10 cellular contexts compared by ENCODE assay signal in the genomic region with DNA sequence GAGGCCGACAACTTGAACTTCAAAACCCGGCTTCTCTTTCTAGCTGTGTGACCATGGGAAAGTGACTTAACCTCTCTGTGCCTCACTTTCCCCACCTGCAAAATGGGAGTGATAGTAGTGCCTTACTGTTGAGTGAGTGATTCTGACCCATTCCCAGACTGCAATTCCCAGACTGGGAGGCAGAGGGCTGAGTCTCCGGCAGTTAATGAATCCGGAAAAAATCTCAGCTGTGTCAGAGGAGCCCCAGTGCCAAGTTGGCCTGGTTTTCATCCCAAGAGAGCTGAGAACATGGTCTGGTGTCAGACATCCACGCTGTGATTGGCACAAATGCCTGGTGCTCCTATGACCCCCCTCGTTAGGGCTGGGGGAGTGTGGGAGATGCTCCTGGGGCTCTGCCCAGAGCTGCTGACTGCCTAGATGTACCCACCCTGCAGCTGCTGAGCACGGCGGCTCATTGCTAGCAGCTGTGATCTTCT. TPM values are rescaled to one million over a fixed set of nuclear protein-coding genes. Genes with fewer than 3 reads are reported as not detected.
DNase-seq lines count a peak whose midpoint lies in the region; ATAC-seq and TF ChIP-seq lines count a peak whose summit lies in the region.
"Had no signal": no experiment of that assay in that cellular context is flagged by ENCODE, and none has a peak within 500 bp of the region (broad histone marks: within the 10 kb centered on the region; RNA-seq: fewer than 3 reads in every experiment).

No MANE protein-coding gene starts in this region.

- DNase-seq in ELF-1 (ENCODE audit: low read depth, low spot score) (peak; percentile 35), WERI-Rb-1 (no peak), osteocyte (ENCODE audit: extremely low spot score, unreplicated experiment) (no peak)
- DNase-seq in activated T-cell treated with anti-CD3 and anti-CD28 coated beads, Interleukin-2, amount 50 U/mL, for 24 hours, result no peak
- no peak for DNase-seq in activated CD4-positive, alpha-beta T cell treated with anti-CD3 and anti-CD28 coated beads for 36 hours
- DNase-seq: NCI-H748 treated with DMSO at 0.1 percent for 48 hours had no signal

- no peaks in the 10 kb centered on the region for H3K27me3 Mint-ChIP-seq in osteocyte (ENCODE audit: unreplicated experiment)
- H3K27me3 Mint-ChIP-seq in activated T-cell treated with anti-CD3 and anti-CD28 coated beads, Interleukin-2, amount 50 U/mL, for 24 hours, result peaks cover 5% of the 10 kb centered on the region
- H3K27me3 Mint-ChIP-seq in activated CD4-positive, alpha-beta T cell treated with anti-CD3 and anti-CD28 coated beads for 36 hours, result no peaks in the 10 kb centered on the region

- ATAC-seq in gastroesophageal sphincter, result peak; percentile 46
- no peak for ATAC-seq in GM19023 (IDR thresholded peaks at IDR 0.05; ENCODE audit: unreplicated experiment)
- no peak for ATAC-seq in activated CD4-positive, alpha-beta T cell treated with anti-CD3 and anti-CD28 coated beads for 36 hours
- no peak for ATAC-seq in GM19467 (IDR thresholded peaks at IDR 0.05; ENCODE audit: unreplicated experiment)
- ATAC-seq: mucosa of descending colon had no signal

- TF ChIP-seq CTCF in WERI-Rb-1 (IDR thresholded peaks at IDR 0.05; ENCODE audit: low read depth, low read length), result peak; percentile 24; the same call in 1 of the 2 replicates
- TF ChIP-seq CTCF in gastroesophageal sphincter (IDR thresholded peaks at IDR 0.05), result peak in 3 of 4 experiments; percentile 15 to 38 (median 31)
- TF ChIP-seq CTCF in osteocyte (IDR thresholded peaks at IDR 0.05), result peak; percentile 47

- H3K4me3 Mint-ChIP-seq in osteocyte (ENCODE audit: unreplicated experiment), result no peak overlapping the region
- no peak overlapping the region for H3K4me3 Mint-ChIP-seq in activated T-cell treated with anti-CD3 and anti-CD28 coated beads, Interleukin-2, amount 50 U/mL, for 24 hours
- no peak overlapping the region for H3K4me3 Mint-ChIP-seq in activated CD4-positive, alpha-beta T cell treated with anti-CD3 and anti-CD28 coated beads for 36 hours

- intact Hi-C loops in activated CD4-positive, alpha-beta T cell treated with anti-CD3 and anti-CD28 coated beads for 36 hours (cut with DNase I, micrococcal nuclease), result no loop called here

- H3K9me3 ChIP-seq in WERI-Rb-1 (ENCODE audit: severe bottlenecking), result no peaks in the 10 kb centered on the region
- no peaks in the 10 kb centered on the region for H3K9me3 ChIP-seq in gastroesophageal sphincter
- H3K9me3 ChIP-seq: mucosa of descending colon had no signal

- no peaks in the 10 kb centered on the region for H3K9me3 Mint-ChIP-seq in osteocyte (ENCODE audit: unreplicated experiment)
- no peaks in the 10 kb centered on the region for H3K9me3 Mint-ChIP-seq in activated T-cell treated with anti-CD3 and anti-CD28 coated beads, Interleukin-2, amount 50 U/mL, for 24 hours
- H3K9me3 Mint-ChIP-seq in activated CD4-positive, alpha-beta T cell treated with anti-CD3 and anti-CD28 coated beads for 36 hours (ENCODE audit: low read depth), result no peaks in the 10 kb centered on the region

- H3K27ac ChIP-seq in WERI-Rb-1, result peak overlapping the region; percentile 88
- no peak overlapping the region for H3K27ac ChIP-seq in gastroesophageal sphincter

- peaks cover 6% of the 10 kb centered on the region for H3K4me1 Mint-ChIP-seq in osteocyte (ENCODE audit: unreplicated experiment)
- H3K4me1 Mint-ChIP-seq in activated T-cell treated with anti-CD3 and anti-CD28 coated beads, Interleukin-2, amount 50 U/mL, for 24 hours (ENCODE audit: low read depth), result no peaks in the 10 kb centered on the region
- H3K4me1 Mint-ChIP-seq in activated CD4-positive, alpha-beta T cell treated with anti-CD3 and anti-CD28 coated beads for 36 hours, result no peaks in the 10 kb centered on the region

- CTCF ChIA-PET in activated CD4-positive, alpha-beta T cell treated with anti-CD3 and anti-CD28 coated beads for 36 hours (lab: Charles Lee), result interaction anchor here (0.7 kb wide), 1 partner anchor 46 kb away, joined by 3 read pairs; no protein-coding TSS in a partner anchor

- H3K27ac Mint-ChIP-seq in osteocyte (ENCODE audit: unreplicated experiment), result peak overlapping the region; percentile 34
- no peak overlapping the region for H3K27ac Mint-ChIP-seq in activated T-cell treated with anti-CD3 and anti-CD28 coated beads, Interleukin-2, amount 50 U/mL, for 24 hours
- H3K27ac Mint-ChIP-seq in activated CD4-positive, alpha-beta T cell treated with anti-CD3 and anti-CD28 coated beads for 36 hours, result no peak overlapping the region

- TF ChIP-seq EP300 in gastroesophageal sphincter (IDR thresholded peaks at IDR 0.05), result no peak

- 14 to 44% methylated on average over 2 to 3 of the region's 8 CpGs for WGBS in gastroesophageal sphincter (ENCODE audit: low coverage in 1 of 2), 2 donors

- H3K27me3 ChIP-seq in WERI-Rb-1 (ENCODE audit: insufficient read depth, low read depth, severe bottlenecking), result no peaks in the 10 kb centered on the region
- H3K27me3 ChIP-seq in gastroesophageal sphincter, result peaks cover 51% of the 10 kb centered on the region

- TF ChIP-seq POLR2A in gastroesophageal sphincter (IDR thresholded peaks at IDR 0.05), result no peak

- H3K4me3 ChIP-seq in WERI-Rb-1 (ENCODE audit: low read depth, low read length) (no peak overlapping the region), gastroesophageal sphincter (no peak overlapping the region)
- H3K4me3 ChIP-seq: mucosa of descending colon had no signal

- no peaks in the 10 kb centered on the region for H3K4me1 ChIP-seq in gastroesophageal sphincter

- POLR2A ChIA-PET in activated CD4-positive, alpha-beta T cell treated with anti-CD3 and anti-CD28 coated beads for 36 hours (lab: Charles Lee), result no interaction called here

- H3K36me3 Mint-ChIP-seq in osteocyte (ENCODE audit: unreplicated experiment), result peaks cover 8% of the 10 kb centered on the region
- H3K36me3 Mint-ChIP-seq in activated T-cell treated with anti-CD3 and anti-CD28 coated beads, Interleukin-2, amount 50 U/mL, for 24 hours (ENCODE audit: low read depth), result no peaks in the 10 kb centered on the region
- no peaks in the 10 kb centered on the region for H3K36me3 Mint-ChIP-seq in activated CD4-positive, alpha-beta T cell treated with anti-CD3 and anti-CD28 coated beads for 36 hours (ENCODE audit: low read depth)

- H3K36me3 ChIP-seq in WERI-Rb-1, result no peaks in the 10 kb centered on the region; the same call in 1 of the 2 replicates
- no peaks in the 10 kb centered on the region for H3K36me3 ChIP-seq in gastroesophageal sphincter

RNA-seq across cellular contexts. Expression of gene PIN1, which starts 50.0 kb away (rescaled TPM):
- 100 to 1,000 TPM; 137 to 160 (median 153) TPM for total RNA-seq in gastroesophageal sphincter
- total RNA-seq in osteocyte, result 67.4 and 70.3 TPM in 2 replicates
- total RNA-seq in activated CD4-positive, alpha-beta T cell treated with anti-CD3 and anti-CD28 coated beads for 36 hours, result 10 to 100 TPM; 70.4 to 74.2 TPM

RNA-seq across cellular contexts. Expression of gene OLFM2, which starts 51.2 kb away (rescaled TPM):
- total RNA-seq in gastroesophageal sphincter, result 10 to 100 TPM in 1 of 4 donors, 1 to 10 TPM in 3; 2.6 to 21.9 (median 8.5) TPM
- total RNA-seq in osteocyte, result 208 and 236 TPM in 2 replicates
- 1 to 10 TPM; 1.3 to 1.8 TPM for total RNA-seq in activated CD4-positive, alpha-beta T cell treated with anti-CD3 and anti-CD28 coated beads for 36 hours

RNA-seq across cellular contexts. Expression of gene UBL5, which starts 57.4 kb away (rescaled TPM):
- total RNA-seq in gastroesophageal sphincter (100 to 1,000 TPM; 420 to 701 (median 653) TPM), osteocyte (258 and 260 TPM in 2 replicates)
- total RNA-seq in activated CD4-positive, alpha-beta T cell treated with anti-CD3 and anti-CD28 coated beads for 36 hours, result 100 to 1,000 TPM; 214 to 327 TPM
